Comparison of ENCODE assay signal across 24 cellular contexts in the genomic region with DNA sequence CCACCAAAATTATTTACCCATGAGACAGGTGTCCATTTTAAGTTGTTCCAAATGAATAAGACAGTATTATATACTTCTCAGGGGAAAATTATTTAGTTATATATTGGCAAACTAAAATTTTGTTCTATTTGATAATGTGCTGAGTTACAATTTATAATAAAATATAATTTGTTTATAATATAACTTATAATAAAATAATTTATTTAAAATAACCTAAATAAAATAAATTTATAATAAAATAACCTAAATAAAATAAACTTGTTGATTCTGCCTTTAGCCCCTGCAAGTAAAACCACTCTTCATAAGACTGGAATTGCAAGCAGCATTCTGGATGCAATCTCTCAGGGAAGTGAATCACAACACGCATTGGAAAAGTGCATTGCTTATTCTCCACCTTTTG.
DNase-seq lines count a peak whose midpoint lies in the region; ATAC-seq, FAIRE-seq and TF ChIP-seq lines count a peak whose summit lies in the region.
"Had no signal": no experiment of that assay in that cellular context is flagged by ENCODE, and none has a peak within 500 bp of the region (broad histone marks: within the 10 kb centered on the region; RNA-seq: fewer than 3 reads in every experiment).

No MANE protein-coding gene starts in this region.

- no peak for TF ChIP-seq POLR2A in heart left ventricle (IDR thresholded peaks at IDR 0.05)

- H3K9me3 ChIP-seq in kidney (ENCODE audit: control insufficient read depth in 1 of 2, low read length in 2 of 2) = no peaks in the 10 kb centered on the region
- H3K9me3 ChIP-seq in heart left ventricle = peaks cover 0 to 3% (median 0%) of the 10 kb centered on the region in 12 donors
- H3K9me3 ChIP-seq: BE2C, HAP-1 had no signal

- ATAC-seq in heart left ventricle = no peak

- FAIRE-seq in G401.6 (lab: Jason Lieb, UNC) (peak; percentile 90), RCC 7860 (lab: Jason Lieb, UNC) (peak; percentile 62), colon (lab: Jason Lieb, UNC) (peak; percentile 41), kidney (lab: Jason Lieb, UNC) (peak; percentile 61)
- FAIRE-seq: D721Med, GM12891, GM18507, H54 had no signal

- H3K4me3 ChIP-seq in kidney (ENCODE audit: low read length in 2 of 2) (no peak overlapping the region), heart left ventricle (no peak overlapping the region)
- H3K4me3 ChIP-seq: BLaER1 treated with 17β-estradiol and CSF1 and Interleukin-3, amounts not matched to agents 10 nM and 100 nM; HAP-1 had no signal

- no peak for TF ChIP-seq CTCF in kidney (IDR thresholded peaks at IDR 0.05; ENCODE audit: borderline replicate concordance, extremely low read depth, insufficient read depth)
- no peak for TF ChIP-seq CTCF in heart left ventricle (IDR thresholded peaks at IDR 0.05)

- H3K4me1 ChIP-seq in kidney (ENCODE audit: control insufficient read depth in 1 of 2, insufficient read depth in 1 of 2, low read depth in 1 of 2, low read length in 2 of 2) = no peaks in the 10 kb centered on the region
- peaks cover 0 to 6% (median 0%) of the 10 kb centered on the region in 12 donors for H3K4me1 ChIP-seq in heart left ventricle
- H3K4me1 ChIP-seq: BE2C; BLaER1 treated with 17β-estradiol and CSF1 and Interleukin-3, amounts not matched to agents 10 nM and 100 nM; HAP-1 had no signal

- no peak for DNase-seq in RCC 7860 (ENCODE audit: low spot score)
- no peak for DNase-seq in kidney
- no peak for DNase-seq in amniotic stem cell (lab: John Stamatoyannopoulos, UW)
- no peak for DNase-seq in heart left ventricle
- DNase-seq in HuH-7 (ENCODE audit: low spot score) = no peak
- DNase-seq: ACHN; AML-193; BE2C; CD4-positive, alpha-beta T cell; CD8-positive, alpha-beta memory T cell; DMS 273 treated with DMSO at 0.1 percent for 48 hours; DMS79; EL; GF-D8; GOT3; HFFc6 had no signal

- 95 to 99% (median 97%) methylated on average over 1 of the region's 1 CpG for WGBS in heart left ventricle, 4 donors

- H3K36me3 ChIP-seq in kidney (ENCODE audit: control insufficient read depth in 1 of 2, insufficient read depth in 2 of 2, low read length in 2 of 2) = no peaks in the 10 kb centered on the region
- H3K36me3 ChIP-seq in heart left ventricle = peaks cover 0 to 35% (median 11%) of the 10 kb centered on the region in 9 donors
- H3K36me3 ChIP-seq: BE2C, HAP-1 had no signal

- intact Hi-C loops in kidney (cut with DNase I) (no loop called here), heart left ventricle (cut with DNase I) (no loop called here)

- H3K9ac ChIP-seq in kidney (ENCODE audit: low read length in 2 of 2) = no peak overlapping the region
- H3K9ac ChIP-seq: BLaER1 treated with 17β-estradiol and CSF1 and Interleukin-3, amounts not matched to agents 10 nM and 100 nM had no signal

- H3K27me3 ChIP-seq in heart left ventricle = no peaks in the 10 kb centered on the region
- H3K27me3 ChIP-seq: BE2C; BLaER1 treated with 17β-estradiol and CSF1 and Interleukin-3, amounts not matched to agents 10 nM and 100 nM had no signal

- H3K27ac ChIP-seq in kidney (ENCODE audit: low read depth in 2 of 2, low read length in 2 of 2) = no peak overlapping the region
- H3K27ac ChIP-seq in heart left ventricle = no peak overlapping the region
- H3K27ac ChIP-seq: BLaER1 treated with 17β-estradiol and CSF1 and Interleukin-3, amounts not matched to agents 10 nM and 100 nM had no signal
